Comparison of ENCODE assay signal across 8 cellular contexts in the genomic region with DNA sequence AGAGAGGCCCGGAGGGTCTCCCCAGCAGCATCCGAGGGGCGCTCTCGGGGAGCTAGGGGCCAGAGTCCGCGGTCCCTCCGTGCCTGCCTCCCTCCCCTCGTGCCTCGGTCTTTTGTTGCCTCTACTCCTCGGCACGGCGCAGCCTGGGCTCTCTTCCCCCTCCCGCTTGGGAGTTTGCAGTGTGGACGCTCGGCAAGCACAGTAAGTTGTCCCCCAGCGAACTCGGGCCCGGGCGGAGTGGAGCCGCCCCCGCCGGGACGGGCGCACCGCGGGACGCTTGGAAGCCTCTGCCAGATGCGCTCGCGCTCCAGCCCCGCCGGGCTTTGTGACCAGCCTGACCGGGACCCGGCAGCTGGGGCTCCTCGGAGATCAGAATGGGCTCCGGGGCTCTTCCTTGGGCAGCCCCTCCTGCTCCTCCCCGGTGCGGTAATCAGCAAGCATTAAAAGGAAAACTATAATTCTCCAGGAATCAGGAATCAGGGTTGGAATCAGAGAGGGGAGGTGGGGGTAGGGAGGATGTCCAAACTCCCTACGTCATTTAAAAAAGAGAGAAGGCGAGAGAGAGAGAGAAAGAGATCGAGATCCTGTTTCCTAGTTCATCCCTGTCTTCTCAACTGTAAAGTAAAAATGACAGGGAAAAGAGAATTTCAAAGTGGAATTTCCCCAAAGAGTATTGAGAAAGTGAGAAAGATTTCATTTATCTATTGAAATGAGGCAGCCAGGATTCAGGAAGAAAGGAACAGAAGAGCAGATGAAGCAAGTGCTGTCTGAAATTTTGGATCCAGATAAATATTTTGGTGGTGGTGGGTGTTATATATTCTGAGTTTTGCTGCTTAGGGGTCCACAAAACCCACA. TPM values are rescaled to one million over a fixed set of nuclear protein-coding genes. Genes with fewer than 3 reads are reported as not detected.
DNase-seq lines count a peak whose midpoint lies in the region; ATAC-seq and TF ChIP-seq lines count a peak whose summit lies in the region.

No MANE protein-coding gene starts in this region.

- peak overlapping the region in 1 of 2 donors; percentile 56 for H3K9ac ChIP-seq in colonic mucosa (ENCODE audit: low read depth in 2 of 2, low read length in 2 of 2)

- 8 to 31% methylated on average over 3 to 20 of the region's 41 CpGs for WGBS in transverse colon (ENCODE audit: low coverage in 1 of 2), 2 donors

- H3K27ac ChIP-seq in DOHH2 (ENCODE audit: low read depth, low read length) = no peak overlapping the region
- peak overlapping the region; percentile 32 for H3K27ac ChIP-seq in colonic mucosa
- peak overlapping the region; percentile 26 to 61 (median 43) for H3K27ac ChIP-seq in transverse colon

- TF ChIP-seq EP300 in transverse colon (IDR thresholded peaks at IDR 0.05; ENCODE audit: low read depth) = no peak

- DNase-seq in colonic mucosa (no peak), memory B cell (ENCODE audit: low spot score in 2 of 2) (no peak), transverse colon (no peak), amniotic stem cell (lab: John Stamatoyannopoulos, UW) (no peak)
- no peak for DNase-seq in activated CD4-positive, alpha-beta T cell treated with anti-CD3 and anti-CD28 coated beads, Interleukin-2, amount 50 U/mL, for 4 hours

- TF ChIP-seq POLR2A in transverse colon (IDR thresholded peaks at IDR 0.05) = no peak

- peak overlapping the region; percentile 22; the same call in 1 of the 2 replicates for H3K4me3 ChIP-seq in DOHH2 (ENCODE audit: low read length)
- peak overlapping the region; percentile 23 for H3K4me3 ChIP-seq in colonic mucosa
- peak overlapping the region; percentile 21 to 51 (median 31) for H3K4me3 ChIP-seq in transverse colon

- H3K36me3 ChIP-seq in DOHH2 (ENCODE audit: control insufficient read depth, low read length) (no peaks in the 10 kb centered on the region), colonic mucosa (no peaks in the 10 kb centered on the region), transverse colon (no peaks in the 10 kb centered on the region)

- H3K27me3 ChIP-seq in DOHH2 (ENCODE audit: control insufficient read depth, low read length) (peaks cover 46% of the 10 kb centered on the region), colonic mucosa (peaks cover 50% of the 10 kb centered on the region), transverse colon (peaks cover 89% of the 10 kb centered on the region)

- peaks cover 17% of the 10 kb centered on the region for H3K27me3 Mint-ChIP-seq in memory B cell

- intact Hi-C loops in colonic mucosa (cut with DNase I) = no loop called here
- intact Hi-C loops in transverse colon (cut with DNase I; ENCODE audit: low total_unique reads) = no loop called here

- H3K27ac Mint-ChIP-seq in memory B cell = no peak overlapping the region

- ATAC-seq in HG02938 (IDR thresholded peaks at IDR 0.05; ENCODE audit: unreplicated experiment) (peak; percentile 10), memory B cell (ENCODE audit: low read depth) (no peak), GM18858 (IDR thresholded peaks at IDR 0.05; ENCODE audit: unreplicated experiment) (no peak)

- H3K9me3 Mint-ChIP-seq in memory B cell = no peaks in the 10 kb centered on the region

- no peaks in the 10 kb centered on the region for H4K20me1 ChIP-seq in DOHH2 (ENCODE audit: control insufficient read depth, insufficient read depth, low read depth, low read length)

- H3K9me2 ChIP-seq in DOHH2 (replicated peaks; ENCODE audit: control insufficient read depth, low read length) = no peaks in the 10 kb centered on the region

- H3K4me3 Mint-ChIP-seq in memory B cell = peak overlapping the region; percentile 16

- TF ChIP-seq CTCF in DOHH2 (IDR thresholded peaks at IDR 0.05; ENCODE audit: low read depth, low read length, poor library complexity, severe bottlenecking) (no peak), colonic mucosa (IDR thresholded peaks at IDR 0.05) (no peak), transverse colon (IDR thresholded peaks at IDR 0.05) (no peak)

- H3K9me3 ChIP-seq in DOHH2 (ENCODE audit: control insufficient read depth, insufficient read depth, low read length) = no peaks in the 10 kb centered on the region; the same call in 1 of the 2 replicates
- no peaks in the 10 kb centered on the region for H3K9me3 ChIP-seq in colonic mucosa
- no peaks in the 10 kb centered on the region for H3K9me3 ChIP-seq in transverse colon

- H3K79me2 ChIP-seq in DOHH2 (ENCODE audit: control insufficient read depth, low read length) = no peaks in the 10 kb centered on the region

- in situ Hi-C loops in transverse colon (cut with MboI; ENCODE audit: low pct_ligation_motif_present in 1 of 4, low pct_unique_long_range_greater_than_20kb in 1 of 4, low sequenced_read_pairs in 3 of 4) = loop anchor here (25.0 kb wide), 3 partner anchors 591 to 991 kb away; no protein-coding TSS in a partner anchor

- peak overlapping the region; percentile 26; the same call in 1 of the 2 replicates for H3K4me2 ChIP-seq in DOHH2 (ENCODE audit: low read length)

- peaks cover 5% of the 10 kb centered on the region for H3K4me1 Mint-ChIP-seq in memory B cell

- no peaks in the 10 kb centered on the region for H3K4me1 ChIP-seq in DOHH2 (ENCODE audit: control insufficient read depth, low read length)
- no peaks in the 10 kb centered on the region for H3K4me1 ChIP-seq in colonic mucosa
- peaks cover 0 to 10% (median 8%) of the 10 kb centered on the region in 4 donors for H3K4me1 ChIP-seq in transverse colon

- H3F3A ChIP-seq in DOHH2 (ENCODE audit: control insufficient read depth, insufficient read depth) = no peaks in the 10 kb centered on the region

- H3K36me3 Mint-ChIP-seq in memory B cell = no peaks in the 10 kb centered on the region

RNA-seq across cellular contexts. Expression of a gene that starts 0.8 kb away (rescaled TPM):
- total RNA-seq in colonic mucosa (under 1 TPM; 0.12 to 0.53 TPM), transverse colon (1 to 10 TPM in 1 of 4 donors, under 1 TPM in 3; 0.14 to 3.7 (median 0.58) TPM)
